In the genomic region with DNA sequence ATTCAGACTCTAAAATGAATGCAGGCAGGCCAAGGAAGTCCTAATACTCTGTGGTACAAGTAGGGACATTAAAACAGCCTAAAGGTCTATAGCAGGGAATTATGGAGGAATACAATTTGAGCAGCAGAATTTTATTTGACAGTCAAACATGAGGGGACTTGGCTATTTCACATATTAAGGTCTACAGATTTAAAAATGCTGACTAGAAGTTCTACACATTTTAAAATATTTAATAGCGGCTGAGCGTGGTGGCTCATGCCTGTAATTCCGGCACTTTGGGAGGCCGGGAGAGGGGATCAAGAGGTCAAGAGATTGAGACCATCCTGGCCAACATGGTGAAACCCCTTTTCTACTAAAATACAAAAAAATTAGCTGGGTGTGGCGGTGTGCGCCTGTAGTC, we compare ENCODE assay signal across 27 cellular contexts.
"Had no signal": no experiment of that assay in that cellular context is flagged by ENCODE, and none has a peak within 500 bp of the region (broad histone marks: within the 10 kb centered on the region; RNA-seq: fewer than 3 reads in every experiment).

No MANE protein-coding gene starts in this region.

- H3K36me3 ChIP-seq: thyroid gland, uterus had no signal

- FAIRE-seq: urothelium cell line had no signal

- H3K9me3 ChIP-seq: stomach, suprapubic skin, testis, thoracic aorta, thyroid gland, tibial artery, tibial nerve, transverse colon, upper lobe of left lung, upper lobe of right lung, uterus, vagina had no signal

- H3K4me1 ChIP-seq: stomach, suprapubic skin, thyroid gland, tibial artery, tibial nerve, transverse colon, upper lobe of left lung, upper lobe of right lung, uterus, vagina had no signal

- H3K27ac ChIP-seq: stomach, suprapubic skin, testis, thoracic aorta, thyroid gland, tibial artery, tibial nerve, transverse colon, upper lobe of left lung, upper lobe of right lung, uterus, vagina had no signal

- H3K4me3 ChIP-seq: stomach, suprapubic skin, testis, thoracic aorta, thyroid gland, tibial artery, tibial nerve, transverse colon, upper lobe of left lung, upper lobe of right lung, uterus, vagina had no signal

- ATAC-seq: stimulated activated effector memory CD8-positive, alpha-beta T cell treated with anti-CD3 and anti-CD28 coated beads, Interleukin-12 subunit alpha, Interleukin-12 subunit beta, amount 100 ng/mL, for 72 hours; stimulated activated memory B cell treated with anti-CD40 and anti-IgM and Interleukin-4, amounts not matched to agents 10 μg/mL and 1 μg/mL and 100 μg/mL, for 72 hours; stimulated activated naive B cell treated with anti-CD40 and anti-IgM and Interleukin-4, amounts not matched to agents 10 μg/mL and 1 μg/mL and 100 μg/mL, for 72 hours; stimulated activated naive CD8-positive, alpha-beta T cell treated with anti-CD3 and anti-CD28 coated beads, Interleukin-15, amount 100 ng/mL, for 72 hours; stimulated activated naive CD8-positive, alpha-beta T cell treated with anti-CD3 and anti-CD28 coated beads, Interleukin-15, Interleukin-2, amounts not matched to agents 100 U/mL and 50 U/mL, for 24 hours; upper lobe of right lung had no signal

- H3K27me3 ChIP-seq: stomach, suprapubic skin, testis, thyroid gland, tibial artery, tibial nerve, transverse colon, upper lobe of left lung, upper lobe of right lung, uterus, vagina had no signal

- DNase-seq: stimulated activated CD4-positive, alpha-beta T cell treated with anti-CD3 and anti-CD28 coated beads, Interleukin-2, amount 100 ng/mL, for 48 hours; stimulated activated CD4-positive, alpha-beta T cell treated with anti-CD3 and anti-CD28 coated beads, Interleukin-4, amount 100 ng/mL, for 1 hour; stimulated activated CD4-positive, alpha-beta T cell treated with anti-CD3 and anti-CD28 coated beads, Interleukin-4, amount 100 ng/mL, for 24 hours; stimulated activated CD4-positive, alpha-beta T cell treated with anti-CD3 and anti-CD28 coated beads, Interleukin-4, amount 100 ng/mL, for 4 hours; stimulated activated CD8-positive, alpha-beta memory T cell treated with anti-CD3 and anti-CD28 coated beads, Interleukin-4, amount 100 ng/mL, for 48 hours; stimulated activated naive B cell treated with anti-CD40 and anti-IgM and Interleukin-4, amounts not matched to agents 10 μg/mL and 1 μg/mL and 100 μg/mL, for 72 hours; stimulated activated naive CD4-positive, alpha-beta T cell; stimulated activated naive CD4-positive, alpha-beta T cell treated with Interleukin-2 at 50 U/mL for 16 hours; stimulated activated naive CD8-positive, alpha-beta T cell treated with anti-CD3 and anti-CD28 coated beads, Interleukin-15, amount 100 ng/mL, for 72 hours; stimulated activated naive CD8-positive, alpha-beta T cell treated with anti-CD3 and anti-CD28 coated beads, Interleukin-15, Interleukin-2, amounts not matched to agents 100 U/mL and 50 U/mL, for 24 hours; stomach; substantia nigra; testis; thyroid gland; tibial artery; transverse colon; trophoblast cell; upper lobe of left lung; upper lobe of right lung; uterus had no signal
